In the genomic region with DNA sequence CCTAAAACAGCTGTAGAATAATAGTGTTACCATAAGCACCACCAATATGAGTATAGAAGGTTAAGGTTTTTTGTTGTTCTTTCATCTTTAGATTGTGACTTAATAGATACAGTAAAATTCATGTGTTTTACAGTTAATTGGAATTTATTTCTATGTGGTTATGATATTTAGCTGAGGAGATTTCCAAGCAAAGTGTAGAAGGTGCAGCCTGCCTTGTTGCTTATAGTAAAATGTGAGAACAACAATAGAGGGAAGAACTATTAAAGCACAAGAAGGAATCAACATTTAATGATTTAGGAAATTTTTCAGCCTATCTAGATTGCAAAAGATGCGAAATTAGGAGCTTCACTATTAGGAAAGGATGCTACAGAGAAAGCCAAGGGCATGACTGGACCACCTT, we compare ENCODE assay signal across 31 cellular contexts.
"Had no signal": no experiment of that assay in that cellular context is flagged by ENCODE, and none has a peak within 500 bp of the region (broad histone marks: within the 10 kb centered on the region; RNA-seq: fewer than 3 reads in every experiment).

No MANE protein-coding gene starts in this region.

- H3K27ac ChIP-seq: neural progenitor cell, ovary, parathyroid adenoma, psoas muscle, skin epidermis, spleen, suprapubic skin, testis, tibial artery, transverse colon, upper lobe of right lung, uterus had no signal

- H3K27ac Mint-ChIP-seq: natural killer cell; nephron; neural progenitor cell; progenitor cell of endocrine pancreas; stimulated activated memory B cell treated with anti-CD40 and anti-IgM and Interleukin-4, amounts not matched to agents 10 μg/mL and 1 μg/mL and 100 μg/mL, for 72 hours; stimulated activated naive CD8-positive, alpha-beta T cell treated with anti-CD3 and anti-CD28 coated beads, Interleukin-15, amount 100 ng/mL, for 72 hours; type B pancreatic cell had no signal

- H3K27me3 Mint-ChIP-seq: progenitor cell of endocrine pancreas; stimulated activated memory B cell treated with anti-CD40 and anti-IgM and Interleukin-4, amounts not matched to agents 10 μg/mL and 1 μg/mL and 100 μg/mL, for 72 hours; stimulated activated naive CD8-positive, alpha-beta T cell treated with anti-CD3 and anti-CD28 coated beads, Interleukin-15, amount 100 ng/mL, for 72 hours; type B pancreatic cell had no signal

- H3K9me3 ChIP-seq: ovary, suprapubic skin, testis, tibial artery, transverse colon, upper lobe of right lung, uterus had no signal

- H3K4me1 Mint-ChIP-seq: natural killer cell; nephron; neural progenitor cell; stimulated activated memory B cell treated with anti-CD40 and anti-IgM and Interleukin-4, amounts not matched to agents 10 μg/mL and 1 μg/mL and 100 μg/mL, for 72 hours; stimulated activated naive CD8-positive, alpha-beta T cell treated with anti-CD3 and anti-CD28 coated beads, Interleukin-15, amount 100 ng/mL, for 72 hours had no signal

- H3K4me1 ChIP-seq: neural progenitor cell, parathyroid adenoma, psoas muscle, spleen, suprapubic skin, testis, uterus had no signal

- H3K4me3 Mint-ChIP-seq: natural killer cell; nephron; neural progenitor cell; stimulated activated memory B cell treated with anti-CD40 and anti-IgM and Interleukin-4, amounts not matched to agents 10 μg/mL and 1 μg/mL and 100 μg/mL, for 72 hours; stimulated activated naive CD8-positive, alpha-beta T cell treated with anti-CD3 and anti-CD28 coated beads, Interleukin-15, amount 100 ng/mL, for 72 hours; type B pancreatic cell had no signal

- H3K4me3 ChIP-seq: neural progenitor cell, ovary, psoas muscle, skin epidermis, smooth muscle cell, spleen, suprapubic skin, testis, tibial artery, transverse colon, upper lobe of right lung, uterus had no signal

- DNase-seq: natural killer cell; occipital lobe; ovary; posterior cingulate gyrus; psoas muscle; right cardiac atrium; spleen; stimulated activated CD4-positive, alpha-beta T cell treated with anti-CD3 and anti-CD28 coated beads, Interleukin-12 subunit alpha, Interleukin-12 subunit beta, amount 100 ng/mL, for 4 hours; stimulated activated CD4-positive, alpha-beta T cell treated with anti-CD3 and anti-CD28 coated beads, Interleukin-1b, Interleukin-23, amount 100 ng/mL, for 48 hours; stimulated activated CD4-positive, alpha-beta T cell treated with anti-CD3 and anti-CD28 coated beads, Interleukin-4, amount 100 ng/mL, for 1 hour; stimulated activated CD4-positive, alpha-beta T cell treated with anti-CD3 and anti-CD28 coated beads, Interleukin-4, amount 100 ng/mL, for 4 hours; stimulated activated CD8-positive, alpha-beta memory T cell treated with anti-CD3 and anti-CD28 coated beads, Interleukin-4, amount 100 ng/mL, for 48 hours; stimulated activated naive CD4-positive, alpha-beta T cell; stimulated activated naive CD8-positive, alpha-beta T cell treated with anti-CD3 and anti-CD28 coated beads, Interleukin-15, amount 100 ng/mL, for 72 hours; stimulated activated naive CD8-positive, alpha-beta T cell treated with anti-CD3 and anti-CD28 coated beads, Interleukin-15, Interleukin-2, amounts not matched to agents 100 U/mL and 50 U/mL, for 24 hours; substantia nigra; testis; tibial artery; transverse colon; upper lobe of right lung; uterus had no signal

- H3K36me3 ChIP-seq: ovary, uterus had no signal

- ATAC-seq: natural killer cell; psoas muscle; right cardiac atrium; sciatic nerve; stimulated activated memory B cell treated with anti-CD40 and anti-IgM and Interleukin-4, amounts not matched to agents 10 μg/mL and 1 μg/mL and 100 μg/mL, for 72 hours; stimulated activated naive CD8-positive, alpha-beta T cell treated with anti-CD3 and anti-CD28 coated beads, Interleukin-15, amount 100 ng/mL, for 72 hours; stimulated activated naive CD8-positive, alpha-beta T cell treated with anti-CD3 and anti-CD28 coated beads, Interleukin-15, Interleukin-2, amounts not matched to agents 100 U/mL and 50 U/mL, for 24 hours; upper lobe of right lung had no signal
